ENCODE assay signal across 16 cellular contexts in genomic region chr17:21061971-21062526, GRCh38. TPM values are rescaled to one million over a fixed set of nuclear protein-coding genes. Genes with fewer than 3 reads are reported as not detected.
DNase-seq lines count a peak whose midpoint lies in the region; ATAC-seq and TF ChIP-seq lines count a peak whose summit lies in the region.
"Had no signal": no experiment of that assay in that cellular context is flagged by ENCODE, and none has a peak within 500 bp of the region (broad histone marks: within the 10 kb centered on the region; RNA-seq: fewer than 3 reads in every experiment).

No MANE protein-coding gene starts in this region.

- TF ChIP-seq CTCF in CD14-positive monocyte (IDR thresholded peaks at IDR 0.05) (no peak), left ventricle myocardium inferior (IDR thresholded peaks at IDR 0.05; ENCODE audit: borderline replicate concordance) (no peak)

- peak; percentile 62 for DNase-seq in germinal center (ENCODE audit: low spot score)
- no peak for DNase-seq in AG08395 (ENCODE audit: low spot score)
- DNase-seq in HK-2 (ENCODE audit: unreplicated experiment), result no peak
- DNase-seq in CD14-positive monocyte (ENCODE audit: low spot score), result no peak
- DNase-seq in left ventricle myocardium inferior, result no peak
- DNase-seq: activated CD4-positive, CD25-positive, alpha-beta regulatory T cell; CD4-positive, CD25-positive, alpha-beta regulatory T cell; hippocampal formation; mammary epithelial cell; NCI-H510A; SHP77 treated with DMSO at 0.1 percent for 48 hours; stimulated activated CD4-positive, alpha-beta T cell treated with anti-CD3 and anti-CD28 coated beads, Interleukin-4, amount 100 ng/mL, for 24 hours had no signal

- no peaks in the 10 kb centered on the region for H3K4me1 ChIP-seq in left ventricle myocardium inferior

- peak; percentile 81 for ATAC-seq in GM18498 (IDR thresholded peaks at IDR 0.05; ENCODE audit: unreplicated experiment)
- peak; percentile 71 for ATAC-seq in GM21447 (IDR thresholded peaks at IDR 0.05; ENCODE audit: unreplicated experiment)
- peak; percentile 83 for ATAC-seq in HG03159 (IDR thresholded peaks at IDR 0.05; ENCODE audit: unreplicated experiment)
- ATAC-seq: activated T-helper 17 cell treated with anti-CD3 and anti-CD28 coated beads, Interleukin-2, amount 50 U/mL, for 72 hours had no signal

- H3K36me3 Mint-ChIP-seq in CD14-positive monocyte, result no peaks in the 10 kb centered on the region
- H3K36me3 Mint-ChIP-seq: CD4-positive, CD25-positive, alpha-beta regulatory T cell had no signal

- H3K27ac ChIP-seq in left ventricle myocardium inferior (replicated peaks), result no peak overlapping the region

- H3K27me3 Mint-ChIP-seq in CD14-positive monocyte (ENCODE audit: low read depth in 3 of 3), result peaks cover 3 to 8% (median 5%) of the 10 kb centered on the region in 3 donors
- H3K27me3 Mint-ChIP-seq: activated T-helper 17 cell treated with anti-CD3 and anti-CD28 coated beads, Interleukin-2, amount 50 U/mL, for 72 hours had no signal

- no peaks in the 10 kb centered on the region for H3K9me3 ChIP-seq in left ventricle myocardium inferior (replicated peaks)

- no peak overlapping the region for H3K4me3 Mint-ChIP-seq in CD14-positive monocyte
- H3K4me3 Mint-ChIP-seq: activated T-helper 17 cell treated with anti-CD3 and anti-CD28 coated beads, Interleukin-2, amount 50 U/mL, for 72 hours; CD4-positive, CD25-positive, alpha-beta regulatory T cell had no signal

- H3K27ac Mint-ChIP-seq in CD14-positive monocyte, result no peak overlapping the region
- H3K27ac Mint-ChIP-seq: activated T-helper 17 cell treated with anti-CD3 and anti-CD28 coated beads, Interleukin-2, amount 50 U/mL, for 72 hours; CD4-positive, CD25-positive, alpha-beta regulatory T cell had no signal

- no peaks in the 10 kb centered on the region for H3K9me3 Mint-ChIP-seq in CD14-positive monocyte
- H3K9me3 Mint-ChIP-seq: activated T-helper 17 cell treated with anti-CD3 and anti-CD28 coated beads, Interleukin-2, amount 50 U/mL, for 72 hours; CD4-positive, CD25-positive, alpha-beta regulatory T cell had no signal

- no peaks in the 10 kb centered on the region for H3K36me3 ChIP-seq in left ventricle myocardium inferior

- no peak overlapping the region for H3K4me3 ChIP-seq in left ventricle myocardium inferior

- peaks cover 17% of the 10 kb centered on the region for H3K27me3 ChIP-seq in left ventricle myocardium inferior (ENCODE audit: low read depth)

- intact Hi-C loops in CD14-positive monocyte (cut with micrococcal nuclease), result no loop called here
- intact Hi-C loops in left ventricle myocardium inferior (cut with micrococcal nuclease), result no loop called here

- H3K4me1 Mint-ChIP-seq in CD14-positive monocyte, result peaks cover 2% of the 10 kb centered on the region
- H3K4me1 Mint-ChIP-seq: activated T-helper 17 cell treated with anti-CD3 and anti-CD28 coated beads, Interleukin-2, amount 50 U/mL, for 72 hours had no signal

RNA-seq across cellular contexts. Expression of gene USP22, which starts 19.2 kb away (rescaled TPM):
- polyA plus RNA-seq in CD14-positive monocyte, result 10 to 100 TPM; 20.4 to 27.3 TPM
- total RNA-seq in left ventricle myocardium inferior, result 159 TPM
